Comparison of ENCODE assay signal across 2 cellular contexts in genomic region chr9:134154262-134154701, GRCh38.
TF ChIP-seq lines count a peak whose summit lies in the region.

No MANE protein-coding gene starts in this region.

TF ChIP-seq in GM12878, 131 proteins besides CTCF, POLR2A, EP300 and RAD21:
- no peak for TF ChIP-seq SUZ12 (IDR thresholded peaks at IDR 0.05; ENCODE audit: unreplicated experiment)
- no peak for TF ChIP-seq EZH2 (IDR thresholded peaks at IDR 0.05; ENCODE audit: borderline replicate concordance, control insufficient read depth, low read depth, low read length)
- no peak for TF ChIP-seq SMARCA5 (IDR thresholded peaks at IDR 0.05)
- no peak for TF ChIP-seq SRF (IDR thresholded peaks at IDR 0.05; ENCODE audit: low read depth in 2 of 2, low read length in 2 of 2)
- no peak for TF ChIP-seq BRCA1 (IDR thresholded peaks at IDR 0.05; ENCODE audit: low read depth, low read length)
- TF ChIP-seq HDAC6 (IDR thresholded peaks at IDR 0.05; ENCODE audit: unreplicated experiment): no peak
- TF ChIP-seq SP1 (IDR thresholded peaks at IDR 0.05; ENCODE audit: low read depth, low read length): no peak
- no peak for TF ChIP-seq CHD2 (IDR thresholded peaks at IDR 0.05; ENCODE audit: borderline replicate concordance, low read depth, low read length)
- TF ChIP-seq TBL1XR1 (IDR thresholded peaks at IDR 0.05; ENCODE audit: low read depth, low read length): no peak
- no peak for TF ChIP-seq ZNF217 (IDR thresholded peaks at IDR 0.05)
- no peak for TF ChIP-seq SREBF1 (IDR thresholded peaks at IDR 0.05; ENCODE audit: low read length)
- TF ChIP-seq BCLAF1 (IDR thresholded peaks at IDR 0.05): no peak
- TF ChIP-seq TCF7 (IDR thresholded peaks at IDR 0.05; ENCODE audit: borderline replicate concordance): no peak
- TF ChIP-seq STAT3 (IDR thresholded peaks at IDR 0.05; ENCODE audit: low read depth, low read length): no peak
- TF ChIP-seq, protein P1, sequence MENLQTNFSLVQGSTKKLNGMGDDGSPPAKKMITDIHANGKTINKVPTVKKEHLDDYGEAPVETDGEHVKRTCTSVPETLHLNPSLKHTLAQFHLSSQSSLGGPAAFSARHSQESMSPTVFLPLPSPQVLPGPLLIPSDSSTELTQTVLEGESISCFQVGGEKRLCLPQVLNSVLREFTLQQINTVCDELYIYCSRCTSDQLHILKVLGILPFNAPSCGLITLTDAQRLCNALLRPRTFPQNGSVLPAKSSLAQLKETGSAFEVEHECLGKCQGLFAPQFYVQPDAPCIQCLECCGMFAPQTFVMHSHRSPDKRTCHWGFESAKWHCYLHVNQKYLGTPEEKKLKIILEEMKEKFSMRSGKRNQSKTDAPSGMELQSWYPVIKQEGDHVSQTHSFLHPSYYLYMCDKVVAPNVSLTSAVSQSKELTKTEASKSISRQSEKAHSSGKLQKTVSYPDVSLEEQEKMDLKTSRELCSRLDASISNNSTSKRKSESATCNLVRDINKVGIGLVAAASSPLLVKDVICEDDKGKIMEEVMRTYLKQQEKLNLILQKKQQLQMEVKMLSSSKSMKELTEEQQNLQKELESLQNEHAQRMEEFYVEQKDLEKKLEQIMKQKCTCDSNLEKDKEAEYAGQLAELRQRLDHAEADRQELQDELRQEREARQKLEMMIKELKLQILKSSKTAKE (IDR thresholded peaks at IDR 0.05; ENCODE audit: low read depth, poor library complexity, severe bottlenecking): no peak
- TF ChIP-seq, protein P2, sequence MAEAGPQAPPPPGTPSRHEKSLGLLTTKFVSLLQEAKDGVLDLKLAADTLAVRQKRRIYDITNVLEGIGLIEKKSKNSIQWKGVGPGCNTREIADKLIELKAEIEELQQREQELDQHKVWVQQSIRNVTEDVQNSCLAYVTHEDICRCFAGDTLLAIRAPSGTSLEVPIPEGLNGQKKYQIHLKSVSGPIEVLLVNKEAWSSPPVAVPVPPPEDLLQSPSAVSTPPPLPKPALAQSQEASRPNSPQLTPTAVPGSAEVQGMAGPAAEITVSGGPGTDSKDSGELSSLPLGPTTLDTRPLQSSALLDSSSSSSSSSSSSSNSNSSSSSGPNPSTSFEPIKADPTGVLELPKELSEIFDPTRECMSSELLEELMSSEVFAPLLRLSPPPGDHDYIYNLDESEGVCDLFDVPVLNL (IDR thresholded peaks at IDR 0.05; ENCODE audit: low read depth, low read length): no peak
- TF ChIP-seq EGR1 (IDR thresholded peaks at IDR 0.05; ENCODE audit: borderline replicate concordance in 1 of 2, low read depth in 2 of 2, low read length in 2 of 2): no peak
- no peak for TF ChIP-seq NBN (IDR thresholded peaks at IDR 0.05)

TF ChIP-seq in HepG2, 621 proteins besides CTCF, POLR2A, EP300 and RAD21:
- TF ChIP-seq IRX3 (CRISPR knock-in tag; IDR thresholded peaks at IDR 0.05; ENCODE audit: borderline replicate concordance, low read depth): no peak
- peak; percentile 29 for TF ChIP-seq AGO2 (optimal IDR thresholded peaks at IDR 0.05; ENCODE audit: low read depth, low read length)
